ENCODE assay signal across 17 cellular contexts in the genomic region with DNA sequence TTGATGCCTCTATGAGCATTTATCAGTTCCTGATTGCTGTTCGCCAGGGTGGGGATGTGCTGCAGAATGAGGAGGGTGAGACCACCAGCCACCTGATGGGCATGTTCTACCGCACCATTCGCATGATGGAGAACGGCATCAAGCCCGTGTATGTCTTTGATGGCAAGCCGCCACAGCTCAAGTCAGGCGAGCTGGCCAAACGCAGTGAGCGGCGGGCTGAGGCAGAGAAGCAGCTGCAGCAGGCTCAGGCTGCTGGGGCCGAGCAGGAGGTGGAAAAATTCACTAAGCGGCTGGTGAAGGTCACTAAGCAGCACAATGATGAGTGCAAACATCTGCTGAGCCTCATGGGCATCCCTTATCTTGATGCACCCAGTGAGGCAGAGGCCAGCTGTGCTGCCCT.
DNase-seq lines count a peak whose midpoint lies in the region; TF ChIP-seq lines count a peak whose summit lies in the region.
"Had no signal": no experiment of that assay in that cellular context is flagged by ENCODE, and none has a peak within 500 bp of the region (broad histone marks: within the 10 kb centered on the region; RNA-seq: fewer than 3 reads in every experiment).

No MANE protein-coding gene starts in this region.

- H3K4me3 ChIP-seq in BLaER1 (no peak overlapping the region), SU-DHL-6 (ENCODE audit: insufficient read depth, low read length, poor library complexity, severe bottlenecking) (no peak overlapping the region)
- H3K4me3 ChIP-seq: mucosa of descending colon had no signal

- no peak overlapping the region for H2AFZ ChIP-seq in SU-DHL-6 (ENCODE audit: low read depth, low read length, severe bottlenecking)

- H3K27ac ChIP-seq in BLaER1: no peak overlapping the region
- H3K27ac ChIP-seq in SU-DHL-6 (ENCODE audit: low read depth, low read length): no peak overlapping the region

- H3K4me3 Mint-ChIP-seq in T-helper 2 cell treated with Interferon-gamma antibody and Interleukin-4, amounts not matched to agents 5 μg/mL and 100 μg/mL, for 36 hours: peak overlapping the region; percentile 64
- no peak overlapping the region for H3K4me3 Mint-ChIP-seq in dendritic cell treated with granulocyte-macrophage colony-stimulating factor and Interleukin-4, amounts not matched to agents 40 ng/mL and 50 ng/mL, for 4 days
- H3K4me3 Mint-ChIP-seq: activated naive CD8-positive, alpha-beta T cell had no signal

- no peak for TF ChIP-seq CTCF in SU-DHL-6 (IDR thresholded peaks at IDR 0.05; ENCODE audit: insufficient read depth, low read length, poor library complexity, severe bottlenecking)

- peaks cover 20% of the 10 kb centered on the region for H3F3A ChIP-seq in SU-DHL-6 (ENCODE audit: insufficient read depth)

- H3K4me2 ChIP-seq in BLaER1 (peak overlapping the region; percentile 86), SU-DHL-6 (ENCODE audit: low read depth, low read length, poor library complexity, severe bottlenecking) (peak overlapping the region; percentile 94)

- H3K27me3 ChIP-seq in BLaER1 (no peaks in the 10 kb centered on the region), SU-DHL-6 (ENCODE audit: low read length) (no peaks in the 10 kb centered on the region)

- H3K9me2 ChIP-seq in SU-DHL-6 (replicated peaks; ENCODE audit: insufficient read depth, low read length): no peaks in the 10 kb centered on the region

- H4K20me1 ChIP-seq in BLaER1 (peaks cover 40% of the 10 kb centered on the region), SU-DHL-6 (ENCODE audit: low read depth, low read length) (peaks cover 9% of the 10 kb centered on the region; the same call in 1 of the 2 replicates)

- peak overlapping the region; percentile 67; the same call in 1 of the 2 replicates for H3K9ac ChIP-seq in BLaER1
- 0 out of 2 replicates have a peak overlapping the region, but pooled peaks have one; percentile 93 for H3K9ac ChIP-seq in SU-DHL-6 (ENCODE audit: low read length)

- no peak for DNase-seq in T-helper 2 cell treated with Interferon-gamma antibody and Interleukin-4, amounts not matched to agents 5 μg/mL and 100 μg/mL, for 36 hours (ENCODE audit: low spot score)
- DNase-seq in T-helper 2 cell (no peak), NCI-H1694 treated with DMSO at 0.1 percent for 48 hours (lab: John Stamatoyannopoulos, UW) (no peak), HPDE6-E6E7 (ENCODE audit: extremely low spot score) (no peak), NCI-H1436 treated with DMSO at 0.1 percent for 48 hours (lab: John Stamatoyannopoulos, UW) (no peak)
- DNase-seq: activated T-cell treated with anti-CD3 and anti-CD28 coated beads for 4 hours; effector CD8-positive, alpha-beta T cell; EL; foreskin melanocyte; islet precursor cell; mucosa of descending colon; NCI-H524 had no signal

- peaks cover 43% of the 10 kb centered on the region for H3K4me1 Mint-ChIP-seq in T-helper 2 cell treated with Interferon-gamma antibody and Interleukin-4, amounts not matched to agents 5 μg/mL and 100 μg/mL, for 36 hours (ENCODE audit: low read depth)
- H3K4me1 Mint-ChIP-seq in dendritic cell treated with granulocyte-macrophage colony-stimulating factor and Interleukin-4, amounts not matched to agents 40 ng/mL and 50 ng/mL, for 4 days (ENCODE audit: low read depth): peaks cover 45% of the 10 kb centered on the region

- H3K9me3 ChIP-seq in BLaER1: no peaks in the 10 kb centered on the region
- H3K9me3 ChIP-seq in SU-DHL-6 (ENCODE audit: insufficient read depth, low read length): no peaks in the 10 kb centered on the region
- H3K9me3 ChIP-seq: mucosa of descending colon had no signal

- peaks cover 92% of the 10 kb centered on the region for H3K79me2 ChIP-seq in SU-DHL-6 (ENCODE audit: insufficient read depth, low read length)

- H3K4me1 ChIP-seq in BLaER1: peaks cover 55% of the 10 kb centered on the region

- H3K36me3 ChIP-seq in BLaER1 (peaks cover 62% of the 10 kb centered on the region), SU-DHL-6 (ENCODE audit: low read length) (peaks cover 20% of the 10 kb centered on the region)

- no peak overlapping the region for H3K27ac Mint-ChIP-seq in T-helper 2 cell treated with Interferon-gamma antibody and Interleukin-4, amounts not matched to agents 5 μg/mL and 100 μg/mL, for 36 hours
- H3K27ac Mint-ChIP-seq in dendritic cell treated with granulocyte-macrophage colony-stimulating factor and Interleukin-4, amounts not matched to agents 40 ng/mL and 50 ng/mL, for 4 days: peak overlapping the region; percentile 44
- H3K27ac Mint-ChIP-seq: activated naive CD8-positive, alpha-beta T cell; progenitor cell of endocrine pancreas had no signal

- peaks cover 61% of the 10 kb centered on the region for H3K36me3 Mint-ChIP-seq in T-helper 2 cell treated with Interferon-gamma antibody and Interleukin-4, amounts not matched to agents 5 μg/mL and 100 μg/mL, for 36 hours (ENCODE audit: low read depth)
- peaks cover 43% of the 10 kb centered on the region for H3K36me3 Mint-ChIP-seq in dendritic cell treated with granulocyte-macrophage colony-stimulating factor and Interleukin-4, amounts not matched to agents 40 ng/mL and 50 ng/mL, for 4 days (ENCODE audit: low read depth)

- intact Hi-C loops in dendritic cell treated with granulocyte-macrophage colony-stimulating factor and Interleukin-4, amounts not matched to agents 40 ng/mL and 50 ng/mL, for 4 days (cut with micrococcal nuclease): no loop called here

- no peaks in the 10 kb centered on the region for H3K27me3 Mint-ChIP-seq in T-helper 2 cell treated with Interferon-gamma antibody and Interleukin-4, amounts not matched to agents 5 μg/mL and 100 μg/mL, for 36 hours (ENCODE audit: low read depth)
- no peaks in the 10 kb centered on the region for H3K27me3 Mint-ChIP-seq in dendritic cell treated with granulocyte-macrophage colony-stimulating factor and Interleukin-4, amounts not matched to agents 40 ng/mL and 50 ng/mL, for 4 days
- H3K27me3 Mint-ChIP-seq: activated naive CD8-positive, alpha-beta T cell; progenitor cell of endocrine pancreas had no signal

- no peaks in the 10 kb centered on the region for H3K9me3 Mint-ChIP-seq in T-helper 2 cell treated with Interferon-gamma antibody and Interleukin-4, amounts not matched to agents 5 μg/mL and 100 μg/mL, for 36 hours
- no peaks in the 10 kb centered on the region for H3K9me3 Mint-ChIP-seq in dendritic cell treated with granulocyte-macrophage colony-stimulating factor and Interleukin-4, amounts not matched to agents 40 ng/mL and 50 ng/mL, for 4 days
